Comparison of ENCODE assay signal across 8 cellular contexts in genomic region chr18:12883003-12883683, GRCh38. TPM values are rescaled to one million over a fixed set of nuclear protein-coding genes. Genes with fewer than 3 reads are reported as not detected.
DNase-seq lines count a peak whose midpoint lies in the region; ATAC-seq, FAIRE-seq and TF ChIP-seq lines count a peak whose summit lies in the region.

No MANE protein-coding gene starts in this region.

- H3K9ac ChIP-seq in H9 (ENCODE audit: extremely low read depth, insufficient read length, low read length), result peak overlapping the region; percentile 85
- H3K9ac ChIP-seq in kidney (ENCODE audit: low read length in 2 of 2), result peak overlapping the region; percentile 92 to 93

- H3K9me3 ChIP-seq in H9 (ENCODE audit: control insufficient read depth, low read depth, low read length) (no peaks in the 10 kb centered on the region), kidney (ENCODE audit: control insufficient read depth in 1 of 2, low read length in 2 of 2) (no peaks in the 10 kb centered on the region)

- H3K4me3 ChIP-seq in GM06990 (replicated peaks; ENCODE audit: low read depth, low read length), result peak overlapping the region; percentile 72
- peak overlapping the region; percentile 79 to 84 for H3K4me3 ChIP-seq in kidney (ENCODE audit: low read length in 2 of 2)

- intact Hi-C loops in kidney (cut with DNase I), result no loop called here

- H4K20me1 ChIP-seq in H9 (ENCODE audit: control insufficient read depth, insufficient read depth, insufficient read length), result peaks cover 2% of the 10 kb centered on the region

- H3K4me3 Mint-ChIP-seq in H9 (peak overlapping the region; percentile 81 to 91), brain (peak overlapping the region; percentile 86 to 94 (median 89))
- peak overlapping the region; percentile 91 to 96 for H3K4me3 Mint-ChIP-seq in stimulated activated naive CD8-positive, alpha-beta T cell treated with anti-CD3 and anti-CD28 coated beads, Interleukin-15, amount 100 ng/mL, for 72 hours

- WGBS in H9 (ENCODE audit: extremely low coverage, insufficient read length, low lambda C conversion rate), result no CpG with 5 or more reads among the region's 53 CpGs

- H2AFZ ChIP-seq in H9 (ENCODE audit: low read length), result no peak overlapping the region

- H3K18ac ChIP-seq in H9 (ENCODE audit: insufficient read length, low read depth, low read length), result peak overlapping the region; percentile 49

- peak overlapping the region; percentile 92 for H3K4me2 ChIP-seq in H9 (ENCODE audit: insufficient read depth, insufficient read length, low read length)

- H3K79me2 ChIP-seq in H9 (ENCODE audit: insufficient read depth, low read length), result peaks cover 26% of the 10 kb centered on the region; the same call in 1 of the 2 replicates

- H3K4me1 Mint-ChIP-seq in H9 (peaks cover 57 to 63% of the 10 kb centered on the region in 2 experiments), brain (peaks cover 42% of the 10 kb centered on the region)
- H3K4me1 Mint-ChIP-seq in stimulated activated naive CD8-positive, alpha-beta T cell treated with anti-CD3 and anti-CD28 coated beads, Interleukin-15, amount 100 ng/mL, for 72 hours, result peaks cover 55% of the 10 kb centered on the region

- no peak overlapping the region for H3T11ph ChIP-seq in H9 (ENCODE audit: low read length)

- H2AK5ac ChIP-seq in H9 (ENCODE audit: insufficient read length, low read length), result no peak overlapping the region

- no peak overlapping the region for H2BK5ac ChIP-seq in H9 (ENCODE audit: insufficient read length, low read length)

- H3K79me1 ChIP-seq in H9 (ENCODE audit: insufficient read depth, low read depth, low read length, poor library complexity, severe bottlenecking), result peaks cover 5% of the 10 kb centered on the region

- no peak overlapping the region for H2BK120ac ChIP-seq in H9 (ENCODE audit: low read depth, low read length, poor library complexity, severe bottlenecking)

- TF ChIP-seq CTCF in GM06990 (IDR thresholded peaks at IDR 0.05; ENCODE audit: insufficient read depth, low read length, poor library complexity, severe bottlenecking) (no peak), H9 (conservative IDR thresholded peaks at IDR 0.05) (no peak), brain (conservative IDR thresholded peaks at IDR 0.05) (no peak), kidney (IDR thresholded peaks at IDR 0.05; ENCODE audit: borderline replicate concordance, extremely low read depth, insufficient read depth) (no peak)

- H3K27me3 ChIP-seq in GM06990 (replicated peaks; ENCODE audit: control insufficient read depth, insufficient read depth, low read length) (no peaks in the 10 kb centered on the region), H9 (ENCODE audit: insufficient read depth, low read length) (no peaks in the 10 kb centered on the region)

- H4K8ac ChIP-seq in H9 (replicated peaks; ENCODE audit: insufficient read length, low read depth, low read length), result no peak overlapping the region

- no peaks in the 10 kb centered on the region; the same call in 1 of the 2 replicates for H3K27me3 Mint-ChIP-seq in H9 (ENCODE audit: low read depth)
- peaks cover 9% of the 10 kb centered on the region for H3K27me3 Mint-ChIP-seq in brain
- H3K27me3 Mint-ChIP-seq in stimulated activated naive CD8-positive, alpha-beta T cell treated with anti-CD3 and anti-CD28 coated beads, Interleukin-15, amount 100 ng/mL, for 72 hours, result no peaks in the 10 kb centered on the region

- H3K27ac Mint-ChIP-seq in H9, result peak overlapping the region; percentile 1 to 89 (median 12); a peak in 6 of 7 replicates
- H3K27ac Mint-ChIP-seq in brain, result peak overlapping the region; percentile 84 to 96 (median 89)
- peak overlapping the region; percentile 91 to 98 for H3K27ac Mint-ChIP-seq in stimulated activated naive CD8-positive, alpha-beta T cell treated with anti-CD3 and anti-CD28 coated beads, Interleukin-15, amount 100 ng/mL, for 72 hours

- no peak overlapping the region for H2BK15ac ChIP-seq in H9 (ENCODE audit: low read depth, low read length)

- no peak for FAIRE-seq in kidney (lab: Jason Lieb, UNC)

- no peak overlapping the region for H3K27ac ChIP-seq in H9 (ENCODE audit: insufficient read length, low read depth, low read length)
- peak overlapping the region; percentile 100 for H3K27ac ChIP-seq in kidney (ENCODE audit: low read depth in 2 of 2, low read length in 2 of 2)

- H4K91ac ChIP-seq in H9 (ENCODE audit: insufficient read length, low read depth, low read length), result no peak overlapping the region

- no peak overlapping the region for H3K4ac ChIP-seq in H9 (ENCODE audit: low read depth, low read length)

- peak; percentile 38 for ATAC-seq in stimulated activated naive CD8-positive, alpha-beta T cell treated with anti-CD3 and anti-CD28 coated beads, Interleukin-15, amount 100 ng/mL, for 72 hours

- H3K36me3 ChIP-seq in GM06990 (ENCODE audit: control insufficient read depth, insufficient read depth, low read length) (no peaks in the 10 kb centered on the region), kidney (ENCODE audit: control insufficient read depth in 1 of 2, insufficient read depth in 2 of 2, low read length in 2 of 2) (no peaks in the 10 kb centered on the region)

- H2BK12ac ChIP-seq in H9 (ENCODE audit: insufficient read length, low read depth, low read length), result no peak overlapping the region

- peaks cover 0 to 4% (median 0%) of the 10 kb centered on the region in 3 experiments; a peak in 5 of 7 replicates for H3K36me3 Mint-ChIP-seq in H9 (ENCODE audit: insufficient read depth in 1 of 3, low read depth in 3 of 3)
- H3K36me3 Mint-ChIP-seq in brain, result no peaks in the 10 kb centered on the region

- H3K4me1 ChIP-seq in H9 (ENCODE audit: insufficient read depth, low read length) (peaks cover 26% of the 10 kb centered on the region), kidney (ENCODE audit: control insufficient read depth in 1 of 2, insufficient read depth in 1 of 2, low read depth in 1 of 2, low read length in 2 of 2) (peaks cover 6 to 8% of the 10 kb centered on the region in 2 donors)

- DNase-seq in GM06990 (ENCODE audit: extremely low read depth, insufficient read length) (peak; percentile 29), H9 (no peak), NCI-H69 (lab: John Stamatoyannopoulos, UW) (peak; percentile 76), kidney (no peak), T-helper 9 cell (no peak), NCI-H1105 treated with DMSO at 0.1 percent for 48 hours (lab: John Stamatoyannopoulos, UW) (no peak)
- DNase-seq in stimulated activated naive CD8-positive, alpha-beta T cell treated with anti-CD3 and anti-CD28 coated beads, Interleukin-15, amount 100 ng/mL, for 72 hours, result peak in 1 of 2 donors; percentile 10

- H3K9me3 Mint-ChIP-seq in H9 (peaks cover 0 to 8% of the 10 kb centered on the region in 2 experiments; a peak in 2 of 5 replicates), brain (peaks cover 0 to 3% (median 0%) of the 10 kb centered on the region in 5 experiments)
- no peaks in the 10 kb centered on the region for H3K9me3 Mint-ChIP-seq in stimulated activated naive CD8-positive, alpha-beta T cell treated with anti-CD3 and anti-CD28 coated beads, Interleukin-15, amount 100 ng/mL, for 72 hours

- H3K23ac ChIP-seq in H9 (ENCODE audit: insufficient read length, low read depth, low read length), result no peak overlapping the region

- peaks cover 10% of the 10 kb centered on the region for H3K23me2 ChIP-seq in H9 (ENCODE audit: insufficient read length, low read depth, low read length, poor library complexity, severe bottlenecking)

- H3K56ac ChIP-seq in H9 (ENCODE audit: insufficient read length, low read depth, low read length), result no peak overlapping the region

- H3K14ac ChIP-seq in H9 (ENCODE audit: insufficient read depth, low read length), result peak overlapping the region; percentile 62

- no peak overlapping the region for H4K5ac ChIP-seq in H9 (ENCODE audit: insufficient read length, low read depth, low read length)

- no peak overlapping the region for H2BK20ac ChIP-seq in H9 (ENCODE audit: low read depth, low read length, poor library complexity, severe bottlenecking)

RNA-seq across cellular contexts. Expression of gene PTPN2, which starts 0.9 kb away (rescaled TPM):
- total RNA-seq in H9 (2021) (46.1 and 48.7 TPM in 2 replicates), kidney (45.8 TPM)
- polyA plus RNA-seq in brain (ENCODE audit: insufficient read depth, low read depth, low replicate concordance) (12.5 TPM), kidney (ENCODE audit: insufficient read depth, low read depth, low replicate concordance) (23.4 TPM)

Comparison
In these comparisons a context has a peak if more than half of its experiments do, and no peak if none do; other contexts are left out.
1. DNase-seq: peak in GM06990 (single experiment) and NCI-H69 (single experiment); none in H9 (single experiment), kidney (single experiment), T-helper 9 cell (single experiment) and NCI-H1105 treated with DMSO at 0.1 percent for 48 hours (single experiment).
2. H3K27ac Mint-ChIP-seq: peak in every context shown above with its lines; median percentile 94 in stimulated activated naive CD8-positive, alpha-beta T cell treated with anti-CD3 and anti-CD28 coated beads, Interleukin-15, amount 100 ng/mL, for 72 hours; 89 in brain; 12 in H9.
3. Peak in every context shown above with its lines, with median percentiles within 50 percentile points of each other: H3K4me3 Mint-ChIP-seq.